8 cellular contexts compared by ENCODE assay signal in the genomic region with DNA sequence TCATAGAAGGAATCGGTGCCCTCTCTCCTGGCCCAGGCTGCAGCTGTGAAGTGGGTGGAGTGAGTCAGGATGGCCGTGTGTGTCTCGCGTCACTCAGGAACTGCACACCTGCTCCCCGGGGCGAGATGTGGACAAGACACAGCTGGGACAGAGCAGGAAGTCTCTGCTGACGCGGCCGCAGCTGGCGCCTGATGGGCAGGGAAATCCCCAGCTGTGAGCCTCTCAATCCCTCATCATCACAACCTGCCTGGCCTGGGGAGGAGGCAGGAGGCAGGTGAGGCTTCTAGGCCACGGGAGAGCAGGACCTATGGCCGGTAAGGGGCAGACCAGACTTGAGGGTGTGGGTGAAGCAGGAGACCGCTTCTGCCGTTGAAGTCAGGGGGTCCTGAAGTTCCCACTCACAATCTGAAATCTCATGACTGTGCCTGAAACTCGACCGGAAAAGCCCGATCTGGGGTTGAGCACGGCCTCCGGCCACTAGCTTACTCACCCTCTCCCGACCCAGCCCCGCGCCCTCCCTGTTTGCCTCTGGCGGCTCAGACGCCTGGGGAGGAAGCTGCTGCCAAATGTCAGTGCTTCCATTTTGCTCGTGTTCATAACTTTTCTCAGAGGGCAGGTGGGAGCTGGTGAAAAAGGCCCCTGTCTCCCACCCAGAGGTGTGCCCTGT. TPM values are rescaled to one million over a fixed set of nuclear protein-coding genes. Genes with fewer than 3 reads are reported as not detected.
DNase-seq lines count a peak whose midpoint lies in the region; ATAC-seq and TF ChIP-seq lines count a peak whose summit lies in the region.

No MANE protein-coding gene starts in this region.

- WGBS in prostate gland, result 48% methylated on average over 25 of the region's 25 CpGs
- 29% methylated on average over 13 of the region's 25 CpGs for WGBS in esophagus muscularis mucosa

- no peak for TF ChIP-seq CTCF in prostate gland (IDR thresholded peaks at IDR 0.05)
- no peak for TF ChIP-seq CTCF in esophagus muscularis mucosa (IDR thresholded peaks at IDR 0.05)

- peaks cover 13% of the 10 kb centered on the region for H3K4me1 Mint-ChIP-seq in activated T-helper 17 cell treated with anti-CD3 and anti-CD28 coated beads, Interleukin-2, amount 50 U/mL, for 72 hours
- peaks cover 34% of the 10 kb centered on the region for H3K4me1 Mint-ChIP-seq in memory B cell

- H3K4me3 ChIP-seq in prostate gland, result no peak overlapping the region
- H3K4me3 ChIP-seq in esophagus muscularis mucosa, result no peak overlapping the region

- intact Hi-C loops in prostate gland (cut with DNase I), result loop anchor here (5.0 kb wide), 1 partner anchor 1749 kb away; no protein-coding TSS in a partner anchor
- intact Hi-C loops in esophagus muscularis mucosa (cut with DNase I), result no loop called here

- TF ChIP-seq EP300 in esophagus muscularis mucosa (IDR thresholded peaks at IDR 0.05), result no peak

- H3K4me1 ChIP-seq in prostate gland (replicated peaks) (no peaks in the 10 kb centered on the region), esophagus muscularis mucosa (peaks cover 0 to 20% (median 5%) of the 10 kb centered on the region in 4 donors)

- peak overlapping the region; percentile 90 for H3K27ac Mint-ChIP-seq in activated T-helper 17 cell treated with anti-CD3 and anti-CD28 coated beads, Interleukin-2, amount 50 U/mL, for 72 hours
- H3K27ac Mint-ChIP-seq in memory B cell, result peak overlapping the region; percentile 97

- H3K9me3 ChIP-seq in prostate gland, result no peaks in the 10 kb centered on the region
- H3K9me3 ChIP-seq in esophagus muscularis mucosa, result no peaks in the 10 kb centered on the region

- H3K36me3 ChIP-seq in prostate gland (no peaks in the 10 kb centered on the region), esophagus muscularis mucosa (no peaks in the 10 kb centered on the region)

- no peaks in the 10 kb centered on the region for H3K36me3 Mint-ChIP-seq in activated T-helper 17 cell treated with anti-CD3 and anti-CD28 coated beads, Interleukin-2, amount 50 U/mL, for 72 hours (ENCODE audit: low read depth)
- no peaks in the 10 kb centered on the region for H3K36me3 Mint-ChIP-seq in memory B cell

- peak; percentile 73 for ATAC-seq in GM18511 (IDR thresholded peaks at IDR 0.05; ENCODE audit: unreplicated experiment)
- peak; percentile 90 for ATAC-seq in activated T-helper 17 cell treated with anti-CD3 and anti-CD28 coated beads, Interleukin-2, amount 50 U/mL, for 72 hours (replicated peaks)
- peak; percentile 78 for ATAC-seq in memory B cell (ENCODE audit: low read depth)

- peaks cover 6% of the 10 kb centered on the region for H3K27me3 Mint-ChIP-seq in activated T-helper 17 cell treated with anti-CD3 and anti-CD28 coated beads, Interleukin-2, amount 50 U/mL, for 72 hours
- no peaks in the 10 kb centered on the region for H3K27me3 Mint-ChIP-seq in memory B cell

- TF ChIP-seq POLR2A in prostate gland (IDR thresholded peaks at IDR 0.05) (no peak), esophagus muscularis mucosa (IDR thresholded peaks at IDR 0.05; ENCODE audit: low read depth) (no peak)

- DNase-seq in HCEC 1CT, result peak; percentile 59
- peak; percentile 44 for DNase-seq in NCI-H510A treated with DMSO at 0.1 percent for 48 hours (lab: John Stamatoyannopoulos, UW)
- DNase-seq in memory B cell (ENCODE audit: low spot score in 2 of 2), result peak; percentile 80 to 89
- no peak for DNase-seq in HuH-7 (ENCODE audit: low spot score)
- no peak for DNase-seq in prostate gland (ENCODE audit: low spot score)
- DNase-seq in esophagus muscularis mucosa (ENCODE audit: extremely low spot score), result no peak

- no peaks in the 10 kb centered on the region for H3K27me3 ChIP-seq in prostate gland (replicated peaks; ENCODE audit: insufficient read depth)
- H3K27me3 ChIP-seq in esophagus muscularis mucosa, result peaks cover 0 to 57% (median 0%) of the 10 kb centered on the region in 4 donors

- H3K27ac ChIP-seq in prostate gland (no peak overlapping the region), esophagus muscularis mucosa (replicated peaks in 1 of 4) (no peak overlapping the region)

- H3K4me3 Mint-ChIP-seq in activated T-helper 17 cell treated with anti-CD3 and anti-CD28 coated beads, Interleukin-2, amount 50 U/mL, for 72 hours, result peak overlapping the region; percentile 78
- peak overlapping the region; percentile 70 for H3K4me3 Mint-ChIP-seq in memory B cell

- H3K9me3 Mint-ChIP-seq in activated T-helper 17 cell treated with anti-CD3 and anti-CD28 coated beads, Interleukin-2, amount 50 U/mL, for 72 hours, result no peaks in the 10 kb centered on the region
- H3K9me3 Mint-ChIP-seq in memory B cell, result no peaks in the 10 kb centered on the region

RNA-seq across cellular contexts. Expression of gene TRPV3, which starts 1.1 kb away (rescaled TPM):
- total RNA-seq in activated T-helper 17 cell treated with anti-CD3 and anti-CD28 coated beads, Interleukin-2, amount 50 U/mL, for 72 hours, result 1 to 10 TPM in 1 of 2 donors, under 1 TPM in 1; 0.86 to 3.5 TPM
- 10 to 100 TPM in 1 of 2 donors, not detected in 1; 10.5 TPM for total RNA-seq in prostate gland
- under 1 TPM; 0.26 to 0.83 (median 0.45) TPM for total RNA-seq in esophagus muscularis mucosa

RNA-seq across cellular contexts. Expression of gene TRPV1, which starts 50.5 kb away (rescaled TPM):
- total RNA-seq in activated T-helper 17 cell treated with anti-CD3 and anti-CD28 coated beads, Interleukin-2, amount 50 U/mL, for 72 hours, result 1 to 10 TPM; 3.7 to 3.9 TPM
- total RNA-seq in prostate gland, result 10 to 100 TPM in 1 of 2 donors, 1 to 10 TPM in 1; 4.0 to 10.6 TPM
- 1 to 10 TPM; 2.0 to 5.0 (median 3.1) TPM for total RNA-seq in esophagus muscularis mucosa

Comparison
In these comparisons a context has a peak if more than half of its experiments do, and no peak if none do; other contexts are left out.
1. DNase-seq: peak in HCEC 1CT (single experiment), NCI-H510A treated with DMSO at 0.1 percent for 48 hours (single experiment) and memory B cell (2 of 2); none in HuH-7 (single experiment), prostate gland (single experiment) and esophagus muscularis mucosa (single experiment).
2. Peak in every context shown above with its lines, with median percentiles within 50 percentile points of each other: ATAC-seq.